Comparison of ENCODE assay signal across 1 cellular context in genomic region chr15:70763950-70764730, GRCh38.
TF ChIP-seq lines count a peak whose summit lies in the region.

No MANE protein-coding gene starts in this region.

TF ChIP-seq in GM23338, 12 proteins besides CTCF, POLR2A, EP300 and RAD21 (continued from another document):
- no peak for TF ChIP-seq ZNF462 (CRISPR knock-in tag; IDR thresholded peaks at IDR 0.05)
- TF ChIP-seq, protein P1, sequence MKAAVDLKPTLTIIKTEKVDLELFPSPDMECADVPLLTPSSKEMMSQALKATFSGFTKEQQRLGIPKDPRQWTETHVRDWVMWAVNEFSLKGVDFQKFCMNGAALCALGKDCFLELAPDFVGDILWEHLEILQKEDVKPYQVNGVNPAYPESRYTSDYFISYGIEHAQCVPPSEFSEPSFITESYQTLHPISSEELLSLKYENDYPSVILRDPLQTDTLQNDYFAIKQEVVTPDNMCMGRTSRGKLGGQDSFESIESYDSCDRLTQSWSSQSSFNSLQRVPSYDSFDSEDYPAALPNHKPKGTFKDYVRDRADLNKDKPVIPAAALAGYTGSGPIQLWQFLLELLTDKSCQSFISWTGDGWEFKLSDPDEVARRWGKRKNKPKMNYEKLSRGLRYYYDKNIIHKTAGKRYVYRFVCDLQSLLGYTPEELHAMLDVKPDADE (IDR thresholded peaks at IDR 0.05), result no peak
- TF ChIP-seq, protein P2, sequence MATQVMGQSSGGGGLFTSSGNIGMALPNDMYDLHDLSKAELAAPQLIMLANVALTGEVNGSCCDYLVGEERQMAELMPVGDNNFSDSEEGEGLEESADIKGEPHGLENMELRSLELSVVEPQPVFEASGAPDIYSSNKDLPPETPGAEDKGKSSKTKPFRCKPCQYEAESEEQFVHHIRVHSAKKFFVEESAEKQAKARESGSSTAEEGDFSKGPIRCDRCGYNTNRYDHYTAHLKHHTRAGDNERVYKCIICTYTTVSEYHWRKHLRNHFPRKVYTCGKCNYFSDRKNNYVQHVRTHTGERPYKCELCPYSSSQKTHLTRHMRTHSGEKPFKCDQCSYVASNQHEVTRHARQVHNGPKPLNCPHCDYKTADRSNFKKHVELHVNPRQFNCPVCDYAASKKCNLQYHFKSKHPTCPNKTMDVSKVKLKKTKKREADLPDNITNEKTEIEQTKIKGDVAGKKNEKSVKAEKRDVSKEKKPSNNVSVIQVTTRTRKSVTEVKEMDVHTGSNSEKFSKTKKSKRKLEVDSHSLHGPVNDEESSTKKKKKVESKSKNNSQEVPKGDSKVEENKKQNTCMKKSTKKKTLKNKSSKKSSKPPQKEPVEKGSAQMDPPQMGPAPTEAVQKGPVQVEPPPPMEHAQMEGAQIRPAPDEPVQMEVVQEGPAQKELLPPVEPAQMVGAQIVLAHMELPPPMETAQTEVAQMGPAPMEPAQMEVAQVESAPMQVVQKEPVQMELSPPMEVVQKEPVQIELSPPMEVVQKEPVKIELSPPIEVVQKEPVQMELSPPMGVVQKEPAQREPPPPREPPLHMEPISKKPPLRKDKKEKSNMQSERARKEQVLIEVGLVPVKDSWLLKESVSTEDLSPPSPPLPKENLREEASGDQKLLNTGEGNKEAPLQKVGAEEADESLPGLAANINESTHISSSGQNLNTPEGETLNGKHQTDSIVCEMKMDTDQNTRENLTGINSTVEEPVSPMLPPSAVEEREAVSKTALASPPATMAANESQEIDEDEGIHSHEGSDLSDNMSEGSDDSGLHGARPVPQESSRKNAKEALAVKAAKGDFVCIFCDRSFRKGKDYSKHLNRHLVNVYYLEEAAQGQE (IDR thresholded peaks at IDR 0.05; ENCODE audit: unreplicated experiment), result no peak
- TF ChIP-seq NANOG (IDR thresholded peaks at IDR 0.05; ENCODE audit: borderline replicate concordance), result no peak
- TF ChIP-seq EZH2 (IDR thresholded peaks at IDR 0.05; ENCODE audit: low read depth, unreplicated experiment), result no peak
- TF ChIP-seq STAT1 (IDR thresholded peaks at IDR 0.05; ENCODE audit: unreplicated experiment), result no peak
